In the genomic region with DNA sequence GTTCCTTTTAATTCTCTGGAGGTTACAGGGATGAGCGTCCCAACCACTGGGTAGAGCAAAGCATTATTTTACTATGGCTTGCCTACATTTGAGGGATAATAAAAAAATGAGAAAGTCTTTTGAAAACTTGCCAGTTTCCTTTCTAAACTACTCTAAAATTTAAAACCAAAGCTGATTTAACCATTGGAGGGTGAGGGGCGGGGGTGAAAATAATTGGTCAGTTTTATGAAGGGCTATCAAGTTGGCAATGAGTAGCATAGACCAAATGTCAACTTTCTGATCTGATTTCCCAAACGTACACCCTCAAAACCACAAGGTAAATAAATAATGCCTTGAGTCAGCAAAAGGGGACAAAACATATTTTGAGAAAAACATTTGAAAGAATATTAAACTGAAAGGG, we compare ENCODE assay signal across 22 cellular contexts.
A peak's percentile ranks its signal among the peaks of the same experiment; 100 is the strongest.
DNase-seq lines count a peak whose midpoint lies in the region; ATAC-seq, FAIRE-seq and TF ChIP-seq lines count a peak whose summit lies in the region.
"Had no signal": no experiment of that assay in that cellular context is flagged by ENCODE, and none has a peak within 500 bp of the region (broad histone marks: within the 10 kb centered on the region; RNA-seq: fewer than 3 reads in every experiment).

No MANE protein-coding gene starts in this region.

- intact Hi-C loops in HepG2 (cut with micrococcal nuclease; ENCODE audit: unreplicated experiment) = no loop called here
- intact Hi-C loops in right lobe of liver (cut with DNase I) = no loop called here
- intact Hi-C loops in K562 (cut with micrococcal nuclease) = no loop called here
- intact Hi-C loops in left ventricle myocardium superior (cut with micrococcal nuclease) = no loop called here

- H3K9me3 ChIP-seq in HepG2 (ENCODE audit: low read length) (no peaks in the 10 kb centered on the region), right lobe of liver (no peaks in the 10 kb centered on the region), K562 (replicated peaks; ENCODE audit: control insufficient read depth, insufficient read depth, low read depth, low read length) (no peaks in the 10 kb centered on the region)

- H3K4me3 Mint-ChIP-seq in stimulated activated effector memory CD8-positive, alpha-beta T cell treated with anti-CD3 and anti-CD28 coated beads, Interleukin-12 subunit alpha, Interleukin-12 subunit beta, amount 100 ng/mL, for 72 hours = no peak overlapping the region
- H3K4me3 Mint-ChIP-seq: CD8-positive, alpha-beta memory T cell had no signal

- no TSS peak for BruUV-seq in HepG2 (replicated peaks; lab: Mats Ljungman, UMichigan)
- BruUV-seq in K562 (replicated peaks; lab: Mats Ljungman, UMichigan) = no TSS peak

- no peaks in the 10 kb centered on the region for H3K36me3 ChIP-seq in HepG2 (replicated peaks in 1 of 2; ENCODE audit: control insufficient read depth in 1 of 2, insufficient read depth in 2 of 2, low read length in 2 of 2)
- H3K36me3 ChIP-seq in right lobe of liver = no peaks in the 10 kb centered on the region
- no peaks in the 10 kb centered on the region for H3K36me3 ChIP-seq in K562 (ENCODE audit: control insufficient read depth, insufficient read depth, low read length)

- H3K9me3 Mint-ChIP-seq in stimulated activated effector memory CD8-positive, alpha-beta T cell treated with anti-CD3 and anti-CD28 coated beads, Interleukin-12 subunit alpha, Interleukin-12 subunit beta, amount 100 ng/mL, for 72 hours = no peaks in the 10 kb centered on the region
- H3K9me3 Mint-ChIP-seq: CD8-positive, alpha-beta memory T cell had no signal

- TF ChIP-seq RAD21 in HepG2 (CRISPR knock-in tag; IDR thresholded peaks at IDR 0.05) (no peak), K562 (CRISPR knock-in tag; conservative IDR thresholded peaks at IDR 0.05 in 1 of 2, IDR thresholded peaks at IDR 0.05 in 1 of 2) (no peak)

- 23% methylated on average over 3 of the region's 3 CpGs for WGBS in HepG2 (ENCODE audit: low lambda C conversion rate)
- WGBS in right lobe of liver (ENCODE audit: insufficient coverage, low coverage, low lambda C conversion rate, missing lambda C conversion rate) = 72% methylated on average over 3 of the region's 3 CpGs
- WGBS in K562 (ENCODE audit: insufficient coverage, low coverage, missing lambda C conversion rate) = 39% methylated on average over 3 of the region's 3 CpGs

- H3K4me3 ChIP-seq in HepG2 (replicated peaks in 1 of 3; ENCODE audit: insufficient read depth in 1 of 3, low read depth in 2 of 3, low read length in 3 of 3) = no peak overlapping the region
- no peak overlapping the region for H3K4me3 ChIP-seq in right lobe of liver
- H3K4me3 ChIP-seq in K562 = no peak overlapping the region

- no peak for FAIRE-seq in HepG2 (lab: Jason Lieb, UNC)
- FAIRE-seq in K562 (lab: Jason Lieb, UNC) = no peak
- FAIRE-seq: H54, RCC 7860 had no signal

- peaks cover 43% of the 10 kb centered on the region for H3K4me1 Mint-ChIP-seq in stimulated activated effector memory CD8-positive, alpha-beta T cell treated with anti-CD3 and anti-CD28 coated beads, Interleukin-12 subunit alpha, Interleukin-12 subunit beta, amount 100 ng/mL, for 72 hours

- H3K4me2 ChIP-seq in HepG2 (ENCODE audit: low read depth, low read length) (no peak overlapping the region), K562 (ENCODE audit: insufficient read depth, low read length) (no peak overlapping the region)

- H3K79me2 ChIP-seq in HepG2 (ENCODE audit: insufficient read depth, low read length) = no peaks in the 10 kb centered on the region
- no peaks in the 10 kb centered on the region for H3K79me2 ChIP-seq in K562 (ENCODE audit: control insufficient read depth, insufficient read depth, low read length)

- H3K36me3 Mint-ChIP-seq in stimulated activated effector memory CD8-positive, alpha-beta T cell treated with anti-CD3 and anti-CD28 coated beads, Interleukin-12 subunit alpha, Interleukin-12 subunit beta, amount 100 ng/mL, for 72 hours = peaks cover 11% of the 10 kb centered on the region

- ATAC-seq in HepG2 (no peak), right lobe of liver (no peak), K562 (no peak), left ventricle myocardium superior (no peak)
- no peak for ATAC-seq in stimulated activated effector memory CD8-positive, alpha-beta T cell treated with anti-CD3 and anti-CD28 coated beads, Interleukin-12 subunit alpha, Interleukin-12 subunit beta, amount 100 ng/mL, for 72 hours
- ATAC-seq: SK-N-SH treated with all-trans-retinoic acid at 6 μM for 48 hours had no signal

- TF ChIP-seq EP300 in HepG2 (IDR thresholded peaks at IDR 0.05; ENCODE audit: low read depth in 2 of 2, low read length in 2 of 2) = no peak
- TF ChIP-seq EP300 in HepG2 (CRISPR knock-in tag; IDR thresholded peaks at IDR 0.05; ENCODE audit: borderline replicate concordance) = no peak
- TF ChIP-seq EP300 in K562 (IDR thresholded peaks at IDR 0.05; ENCODE audit: low read length) = no peak

- H3K9ac ChIP-seq in HepG2 (ENCODE audit: insufficient read depth, low read depth, low read length) = no peak overlapping the region
- H3K9ac ChIP-seq in K562 (ENCODE audit: insufficient read depth in 1 of 2, low read depth in 2 of 2, low read length in 2 of 2) = no peak overlapping the region

- H3K27ac Mint-ChIP-seq in stimulated activated effector memory CD8-positive, alpha-beta T cell treated with anti-CD3 and anti-CD28 coated beads, Interleukin-12 subunit alpha, Interleukin-12 subunit beta, amount 100 ng/mL, for 72 hours = peak overlapping the region; percentile 6

- no peak for TF ChIP-seq POLR2A in HepG2 (IDR thresholded peaks at IDR 0.05; ENCODE audit: insufficient read depth in 1 of 2, low read depth in 2 of 2, low read length in 2 of 2)
- no peak for TF ChIP-seq POLR2A in right lobe of liver (IDR thresholded peaks at IDR 0.05)
- TF ChIP-seq POLR2A in K562 (conservative IDR thresholded peaks at IDR 0.05) = no peak

- POLR2A ChIA-PET in HepG2 (lab: Yijun Ruan, JAX) (no interaction called here), K562 (lab: Yijun Ruan, JAX) (no interaction called here)

- no peaks in the 10 kb centered on the region; a peak in 1 of 5 replicates for H3K27me3 ChIP-seq in HepG2 (ENCODE audit: control insufficient read depth in 1 of 2, insufficient read depth in 2 of 2, low read length in 2 of 2)
- no peaks in the 10 kb centered on the region for H3K27me3 ChIP-seq in right lobe of liver
- no peaks in the 10 kb centered on the region for H3K27me3 ChIP-seq in K562 (ENCODE audit: control insufficient read depth in 2 of 2, insufficient read depth in 2 of 2, low read length in 2 of 2)

- no peaks in the 10 kb centered on the region for H3K9me1 ChIP-seq in K562 (ENCODE audit: control insufficient read depth, insufficient read depth, low read length)

- in situ Hi-C loops in HepG2 (cut with HindIII; ENCODE audit: extremely low pct_ligation_motif_present, low pct_unique_long_range_greater_than_20kb) (no loop called here), K562 (cut with MboI) (no loop called here)

- TF ChIP-seq CTCF in HepG2 (CRISPR knock-in tag; IDR thresholded peaks at IDR 0.05) (no peak), right lobe of liver (IDR thresholded peaks at IDR 0.05) (no peak), K562 (IDR thresholded peaks at IDR 0.05 in 2 of 3, conservative IDR thresholded peaks at IDR 0.05 in 1 of 3; ENCODE audit: insufficient read depth in 2 of 3, low read depth in 1 of 3, low read length in 3 of 3) (no peak)

- H3K4me1 ChIP-seq in HepG2 (ENCODE audit: insufficient read depth, low read length) (peaks cover 12% of the 10 kb centered on the region), right lobe of liver (no peaks in the 10 kb centered on the region), K562 (replicated peaks in 1 of 2; ENCODE audit: control insufficient read depth in 2 of 2, insufficient read depth in 2 of 2, low read length in 2 of 2) (peaks cover 3 to 18% of the 10 kb centered on the region in 2 experiments; a peak in 4 of 5 replicates)

- H2AFZ ChIP-seq in HepG2 (ENCODE audit: low read length) (no peak overlapping the region), K562 (ENCODE audit: low read depth, low read length) (no peak overlapping the region)

- H4K20me1 ChIP-seq in HepG2 (ENCODE audit: insufficient read depth, low read length) (no peaks in the 10 kb centered on the region), K562 (replicated peaks; ENCODE audit: control insufficient read depth, insufficient read depth, low read length) (no peaks in the 10 kb centered on the region)

- no peak overlapping the region for H3K27ac ChIP-seq in HepG2 (ENCODE audit: extremely low read length, insufficient read depth, low read length)
- no peak overlapping the region for H3K27ac ChIP-seq in right lobe of liver
- no peak overlapping the region for H3K27ac ChIP-seq in K562 (ENCODE audit: extremely low read depth, low read depth, low read length)

- CTCF ChIA-PET in HepG2 (lab: Yijun Ruan, JAX; ENCODE audit: low intra/inter-chr PET ratio, low total read pairs) = no interaction called here
- CTCF ChIA-PET in K562 (lab: Yijun Ruan, JAX; ENCODE audit: low intra/inter-chr PET ratio) = no interaction called here

- DNase-seq in HepG2 (ENCODE audit: low spot score) (no peak), right lobe of liver (no peak), LHCN-M2 (ENCODE audit: low read depth) (peak; percentile 95), K562 (ENCODE audit: extremely low read depth in 1 of 4, low spot score in 3 of 4) (no peak), GM19240 (ENCODE audit: insufficient read length, low spot score) (no peak), left ventricle myocardium superior (no peak)
- no peak for DNase-seq in stimulated activated effector memory CD8-positive, alpha-beta T cell treated with anti-CD3 and anti-CD28 coated beads, Interleukin-12 subunit alpha, Interleukin-12 subunit beta, amount 100 ng/mL, for 72 hours (ENCODE audit: low spot score in 2 of 2)
- DNase-seq: C1 segment of cervical spinal cord; CD8-positive, alpha-beta memory T cell; DMS 273 treated with DMSO at 0.1 percent for 48 hours; DMS79; EL; GDM1; KG1; MM.1S; NCI-H2029; NCI-H446; NCI-H524 treated with DMSO at 0.1 percent for 48 hours; NCI-H774 had no signal

TF ChIP-seq in HepG2, 621 proteins besides CTCF, POLR2A, EP300 and RAD21:
- TF ChIP-seq RFX5 (IDR thresholded peaks at IDR 0.05; ENCODE audit: low read depth, low read length) (no peak), MTF1 (CRISPR knock-in tag; IDR thresholded peaks at IDR 0.05) (no peak), KMT2A (CRISPR knock-in tag; IDR thresholded peaks at IDR 0.05) (no peak), MAFK (conservative IDR thresholded peaks at IDR 0.05 in 1 of 2, IDR thresholded peaks at IDR 0.05 in 1 of 2; ENCODE audit: low read length in 2 of 2) (peak; percentile 3 to 49; a peak in 1 of 4 replicates), HES4 (CRISPR knock-in tag; IDR thresholded peaks at IDR 0.05; ENCODE audit: borderline replicate concordance) (no peak)
